ENCODE assay signal across 18 cellular contexts in genomic region chr5:177982956-177983355, GRCh38. TPM values are rescaled to one million over a fixed set of nuclear protein-coding genes. Genes with fewer than 3 reads are reported as not detected.
DNase-seq lines count a peak whose midpoint lies in the region; TF ChIP-seq lines count a peak whose summit lies in the region.
"Had no signal": no experiment of that assay in that cellular context is flagged by ENCODE, and none has a peak within 500 bp of the region (broad histone marks: within the 10 kb centered on the region; RNA-seq: fewer than 3 reads in every experiment).

No MANE protein-coding gene starts in this region.

- DNase-seq in GM13976 (ENCODE audit: low spot score), result peak; percentile 33
- peak; percentile 13 for DNase-seq in iPS-NIHi11 (ENCODE audit: low spot score)
- peak; percentile 80 for DNase-seq in osteoblast (ENCODE audit: insufficient read length, low spot score, missing footprints)
- DNase-seq in H7, result no peak
- DNase-seq in transverse colon, result no peak
- no peak for DNase-seq in SKM-1 treated with dmso at 0.1 percent for 144 hours (lab: John Stamatoyannopoulos, UW; ENCODE audit: unreplicated experiment)
- DNase-seq: ACHN; AML-193; Caco-2; CD4-positive, alpha-beta T cell; DMS153; DMS79; GDM1; GOT3 had no signal

- H3K4me1 ChIP-seq in osteoblast (ENCODE audit: insufficient read depth, low read length), result no peaks in the 10 kb centered on the region
- H3K4me1 ChIP-seq in transverse colon, result no peaks in the 10 kb centered on the region
- H3K4me1 ChIP-seq: Caco-2, HAP-1 had no signal

- H3K9me3 ChIP-seq in osteoblast (ENCODE audit: low read depth, low read length) (no peaks in the 10 kb centered on the region), transverse colon (no peaks in the 10 kb centered on the region)
- H3K9me3 ChIP-seq: Caco-2, HAP-1 had no signal

- no peak overlapping the region for H2AFZ ChIP-seq in osteoblast (ENCODE audit: low read length)

- H3K4me3 ChIP-seq in osteoblast (ENCODE audit: insufficient read depth, low read length), result no peak overlapping the region
- H3K4me3 ChIP-seq in H7 (ENCODE audit: insufficient read depth, low read depth, low read length), result no peak overlapping the region
- H3K4me3 ChIP-seq in transverse colon, result no peak overlapping the region
- H3K4me3 ChIP-seq: HAP-1 had no signal

- TF ChIP-seq EP300 in transverse colon (IDR thresholded peaks at IDR 0.05; ENCODE audit: low read depth), result no peak

- no peaks in the 10 kb centered on the region for H3K79me2 ChIP-seq in osteoblast (ENCODE audit: insufficient read depth, low read length)

- in situ Hi-C loops in GM13976 (cut with MboI; ENCODE audit: low sequenced_read_pairs, unreplicated experiment) (no loop called here), transverse colon (cut with MboI; ENCODE audit: low pct_ligation_motif_present in 1 of 4, low pct_unique_long_range_greater_than_20kb in 1 of 4, low sequenced_read_pairs in 3 of 4) (loop anchor here in 1 of 4 donors (10.0 kb wide), 1 partner anchor 82 kb away; no protein-coding TSS in a partner anchor)

- no peaks in the 10 kb centered on the region for H3K36me3 ChIP-seq in osteoblast (ENCODE audit: insufficient read depth, low read length)
- H3K36me3 ChIP-seq in H7 (replicated peaks; ENCODE audit: control insufficient read depth, insufficient read depth, low read length), result no peaks in the 10 kb centered on the region
- no peaks in the 10 kb centered on the region for H3K36me3 ChIP-seq in transverse colon
- H3K36me3 ChIP-seq: HAP-1 had no signal

- H4K20me1 ChIP-seq in osteoblast (ENCODE audit: insufficient read depth, low read length), result no peaks in the 10 kb centered on the region

- 81% methylated on average over 5 of the region's 5 CpGs; no CpG with 5 or more reads in 1 of the 2 donors for WGBS in transverse colon (ENCODE audit: low coverage in 1 of 2), 2 donors

- no peak for TF ChIP-seq POLR2A in transverse colon (IDR thresholded peaks at IDR 0.05)

- no peak overlapping the region for H3K27ac ChIP-seq in osteoblast (ENCODE audit: low read depth, low read length)
- no peak overlapping the region for H3K27ac ChIP-seq in transverse colon
- H3K27ac ChIP-seq: C4-2B had no signal

- TF ChIP-seq CTCF in GM13976 (IDR thresholded peaks at IDR 0.05; ENCODE audit: borderline replicate concordance, control extremely low read depth, extremely low read depth, insufficient read depth, missing control alignments) (no peak), osteoblast (IDR thresholded peaks at IDR 0.05; ENCODE audit: extremely low read depth, low read depth, low read length) (no peak), transverse colon (IDR thresholded peaks at IDR 0.05) (no peak)

- peaks cover 44% of the 10 kb centered on the region for H3K27me3 ChIP-seq in osteoblast (ENCODE audit: insufficient read depth, low read length)
- H3K27me3 ChIP-seq in H7 (ENCODE audit: control insufficient read depth, insufficient read depth, low read length), result no peaks in the 10 kb centered on the region; the same call in 1 of the 2 replicates
- peaks cover 72% of the 10 kb centered on the region for H3K27me3 ChIP-seq in transverse colon

- H3K4me2 ChIP-seq in osteoblast (ENCODE audit: insufficient read depth, low read length), result no peak overlapping the region

- intact Hi-C loops in transverse colon (cut with DNase I; ENCODE audit: low total_unique reads), result loop anchor here (5.0 kb wide), 1 partner anchor 1004 kb away; no protein-coding TSS in a partner anchor

RNA-seq across cellular contexts. Expression of gene PROP1, which starts 13.1 kb away (rescaled TPM):
- total RNA-seq in osteoblast (not detected in 2 replicates), transverse colon (not detected)
- total RNA-seq in H7 (2014; rRNA removed; shearing (Covaris generic)), result not detected in 2 replicates
- total RNA-seq: Caco-2; CD4-positive, alpha-beta T cell; Daoy; HT-29 had no signal

Comparison
In these comparisons a context has a peak if more than half of its experiments do, and no peak if none do; other contexts are left out.
1. DNase-seq: peak in GM13976 (single experiment), iPS-NIHi11 (single experiment) and osteoblast (single experiment); none in H7 (single experiment), transverse colon (single experiment) and SKM-1 treated with dmso at 0.1 percent for 144 hours (single experiment).